9 cellular contexts compared by ENCODE assay signal in genomic region chr16:65070831-65071230, GRCh38. TPM values are rescaled to one million over a fixed set of nuclear protein-coding genes. Genes with fewer than 3 reads are reported as not detected.
DNase-seq lines count a peak whose midpoint lies in the region; ATAC-seq, FAIRE-seq and TF ChIP-seq lines count a peak whose summit lies in the region.
"Had no signal": no experiment of that assay in that cellular context is flagged by ENCODE, and none has a peak within 500 bp of the region (broad histone marks: within the 10 kb centered on the region; RNA-seq: fewer than 3 reads in every experiment).

No MANE protein-coding gene starts in this region.

- TF ChIP-seq CTCF in LNCaP clone FGC (IDR thresholded peaks at IDR 0.05; ENCODE audit: control insufficient read depth, extremely low read depth, insufficient read depth), result no peak
- TF ChIP-seq CTCF in bronchial epithelial cell (IDR thresholded peaks at IDR 0.05; ENCODE audit: insufficient read depth, low read length, severe bottlenecking), result no peak

- H3K4me3 ChIP-seq in LNCaP clone FGC (ENCODE audit: low read depth, low read length), result no peak overlapping the region
- H3K4me3 ChIP-seq in bronchial epithelial cell (ENCODE audit: low read depth, low read length), result no peak overlapping the region
- H3K4me3 ChIP-seq: thyroid gland had no signal

- peak; percentile 62 for FAIRE-seq in bronchial epithelial cell (lab: Jason Lieb, UNC)

- no peaks in the 10 kb centered on the region for H3K27me3 ChIP-seq in bronchial epithelial cell (ENCODE audit: control insufficient read depth, insufficient read depth, low read length)
- H3K27me3 ChIP-seq: thyroid gland had no signal

- DNase-seq in LNCaP clone FGC (ENCODE audit: low read depth), result peak; percentile 49
- DNase-seq in bronchial epithelial cell (ENCODE audit: low read depth), result peak; percentile 88
- DNase-seq in kidney glomerular epithelial cell (lab: John Stamatoyannopoulos, UW), result peak; percentile 89
- peak in 47 of 49 donors; percentile 37 to 96 (median 80) for DNase-seq in substantia nigra (lab: John Stamatoyannopoulos, UW)
- no peak for DNase-seq in NCI-H345 treated with DMSO at 0.1 percent for 48 hours (lab: John Stamatoyannopoulos, UW; ENCODE audit: unreplicated experiment)
- no peak for DNase-seq in CD1c-positive myeloid dendritic cell (ENCODE audit: extremely low spot score)

- peak overlapping the region; percentile 99 for H3K27ac ChIP-seq in substantia nigra (ENCODE audit: low read depth, low read length, poor library complexity, severe bottlenecking)

- no peak for ATAC-seq in GM19328 (IDR thresholded peaks at IDR 0.05; ENCODE audit: unreplicated experiment)
- no peak for ATAC-seq in GM18519 (IDR thresholded peaks at IDR 0.05; ENCODE audit: low FRiP score, unreplicated experiment)

- no peaks in the 10 kb centered on the region for H3K36me3 ChIP-seq in bronchial epithelial cell (ENCODE audit: control insufficient read depth, insufficient read depth, low read length)
- H3K36me3 ChIP-seq: thyroid gland had no signal

RNA-seq across cellular contexts. Expression of gene CDH11, which starts 51.0 kb away (rescaled TPM):
- total RNA-seq in bronchial epithelial cell, result 23.8 and 82.1 TPM in 2 replicates

Comparison
In these comparisons a context has a peak if more than half of its experiments do, and no peak if none do; other contexts are left out.
1. DNase-seq: peak in LNCaP clone FGC (single experiment), bronchial epithelial cell (single experiment), kidney glomerular epithelial cell (single experiment) and substantia nigra (47 of 49); none in NCI-H345 treated with DMSO at 0.1 percent for 48 hours (single experiment) and CD1c-positive myeloid dendritic cell (single experiment).